ENCODE assay signal across 1 cellular context in the genomic region with DNA sequence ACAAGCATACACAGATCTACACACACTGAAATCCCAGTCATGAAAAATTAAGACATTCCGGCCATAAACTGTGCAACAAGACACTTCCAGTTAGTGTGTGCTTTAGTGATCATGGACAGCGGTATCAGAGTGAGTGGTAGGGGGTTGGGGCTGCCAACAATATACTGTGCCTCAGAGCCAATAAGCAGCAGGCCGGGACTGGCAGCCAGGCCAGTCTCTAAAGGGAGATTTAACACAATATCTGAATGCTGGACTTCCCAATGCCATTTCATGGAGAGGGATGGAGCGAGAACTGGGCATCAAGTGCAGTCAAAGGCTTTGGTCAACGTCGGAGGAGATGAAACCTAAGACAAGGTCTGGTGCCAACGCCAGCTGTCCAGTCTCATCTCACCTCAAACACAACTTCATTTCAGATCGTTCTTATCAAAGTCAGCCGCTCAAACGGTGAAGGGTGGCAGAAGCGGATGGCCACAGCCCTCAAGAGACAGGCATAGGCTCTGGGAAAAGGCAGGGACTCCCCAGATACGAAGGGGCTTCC.
TF ChIP-seq lines count a peak whose summit lies in the region.

No MANE protein-coding gene starts in this region.

TF ChIP-seq in SK-N-SH, 30 proteins besides CTCF, POLR2A, EP300 and RAD21 (continued from another document):
- TF ChIP-seq, protein P1, sequence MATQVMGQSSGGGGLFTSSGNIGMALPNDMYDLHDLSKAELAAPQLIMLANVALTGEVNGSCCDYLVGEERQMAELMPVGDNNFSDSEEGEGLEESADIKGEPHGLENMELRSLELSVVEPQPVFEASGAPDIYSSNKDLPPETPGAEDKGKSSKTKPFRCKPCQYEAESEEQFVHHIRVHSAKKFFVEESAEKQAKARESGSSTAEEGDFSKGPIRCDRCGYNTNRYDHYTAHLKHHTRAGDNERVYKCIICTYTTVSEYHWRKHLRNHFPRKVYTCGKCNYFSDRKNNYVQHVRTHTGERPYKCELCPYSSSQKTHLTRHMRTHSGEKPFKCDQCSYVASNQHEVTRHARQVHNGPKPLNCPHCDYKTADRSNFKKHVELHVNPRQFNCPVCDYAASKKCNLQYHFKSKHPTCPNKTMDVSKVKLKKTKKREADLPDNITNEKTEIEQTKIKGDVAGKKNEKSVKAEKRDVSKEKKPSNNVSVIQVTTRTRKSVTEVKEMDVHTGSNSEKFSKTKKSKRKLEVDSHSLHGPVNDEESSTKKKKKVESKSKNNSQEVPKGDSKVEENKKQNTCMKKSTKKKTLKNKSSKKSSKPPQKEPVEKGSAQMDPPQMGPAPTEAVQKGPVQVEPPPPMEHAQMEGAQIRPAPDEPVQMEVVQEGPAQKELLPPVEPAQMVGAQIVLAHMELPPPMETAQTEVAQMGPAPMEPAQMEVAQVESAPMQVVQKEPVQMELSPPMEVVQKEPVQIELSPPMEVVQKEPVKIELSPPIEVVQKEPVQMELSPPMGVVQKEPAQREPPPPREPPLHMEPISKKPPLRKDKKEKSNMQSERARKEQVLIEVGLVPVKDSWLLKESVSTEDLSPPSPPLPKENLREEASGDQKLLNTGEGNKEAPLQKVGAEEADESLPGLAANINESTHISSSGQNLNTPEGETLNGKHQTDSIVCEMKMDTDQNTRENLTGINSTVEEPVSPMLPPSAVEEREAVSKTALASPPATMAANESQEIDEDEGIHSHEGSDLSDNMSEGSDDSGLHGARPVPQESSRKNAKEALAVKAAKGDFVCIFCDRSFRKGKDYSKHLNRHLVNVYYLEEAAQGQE (IDR thresholded peaks at IDR 0.05; ENCODE audit: low read depth, low read length), result peak; percentile 64; the same call in 1 of the 2 replicates
- TF ChIP-seq SIN3A (IDR thresholded peaks at IDR 0.05; ENCODE audit: borderline replicate concordance, low read depth, low read length) (0 out of 2 replicates have a peak, but pooled peaks have one; percentile 34), EZH2phosphoT487 (IDR thresholded peaks at IDR 0.05; ENCODE audit: borderline replicate concordance, low read depth) (no peak), MXI1 (IDR thresholded peaks at IDR 0.05; ENCODE audit: low read depth, low read length) (peak; percentile 73; the same call in 1 of the 2 replicates), RXRA (IDR thresholded peaks at IDR 0.05; ENCODE audit: borderline replicate concordance, low read depth) (no peak), NFIC (IDR thresholded peaks at IDR 0.05; ENCODE audit: borderline replicate concordance) (no peak; the same call in 1 of the 2 replicates), GABPA (IDR thresholded peaks at IDR 0.05; ENCODE audit: low read depth) (no peak)
